In genomic region chr16:89918453-89919347, GRCh38 we compare ENCODE assay signal across 8 cellular contexts. TPM values are rescaled to one million over a fixed set of nuclear protein-coding genes. Genes with fewer than 3 reads are reported as not detected.
DNase-seq lines count a peak whose midpoint lies in the region; ATAC-seq, FAIRE-seq and TF ChIP-seq lines count a peak whose summit lies in the region.

Gene MC1R, plus strand, starts transcription at chr16:89918862. Its CDS starts 397 bp downstream, at chr16:89919259.

- peak; percentile 33 for DNase-seq in G401 (ENCODE audit: low spot score)
- no peak for DNase-seq in esophagus muscularis mucosa (ENCODE audit: extremely low spot score)
- no peak for DNase-seq in osteocyte (ENCODE audit: extremely low spot score, unreplicated experiment)
- no peak for DNase-seq in HTR-8/SVneo (ENCODE audit: insufficient read length, low spot score)
- no peak for DNase-seq in MV-4-11 (lab: John Stamatoyannopoulos, UW)
- no peak for DNase-seq in NK-92 treated with Interleukin-12 subunit alpha and Interleukin-12 subunit beta, amount 100 ng/mL, for 24 hours (lab: John Stamatoyannopoulos, UW)

- TF ChIP-seq EP300 in esophagus muscularis mucosa (IDR thresholded peaks at IDR 0.05) = no peak

- peak within 1 kb of the TSS; percentile 51 for H3K4me3 ChIP-seq in WI38 (ENCODE audit: low read depth, low read length)
- peak within 1 kb of the TSS; percentile 44 to 54 (median 45) for H3K4me3 ChIP-seq in esophagus muscularis mucosa

- H3K9me3 ChIP-seq in esophagus muscularis mucosa = no peaks in the 10 kb centered on the region

- peak; percentile 53 for TF ChIP-seq CTCF in WI38 (IDR thresholded peaks at IDR 0.05; ENCODE audit: low read depth, low read length)
- TF ChIP-seq CTCF in esophagus muscularis mucosa (IDR thresholded peaks at IDR 0.05) = peak; percentile 14 to 35 (median 22)
- TF ChIP-seq CTCF in osteocyte (IDR thresholded peaks at IDR 0.05) = peak; percentile 55

- ATAC-seq in HG03460 (IDR thresholded peaks at IDR 0.05; ENCODE audit: unreplicated experiment) = peak; percentile 20

- H3K27ac Mint-ChIP-seq in osteocyte (ENCODE audit: unreplicated experiment) = peak within 1 kb of the TSS; percentile 74

- no peaks in the 10 kb centered on the region for H3K27me3 Mint-ChIP-seq in osteocyte (ENCODE audit: unreplicated experiment)

- H3K36me3 ChIP-seq in esophagus muscularis mucosa = peaks cover 0 to 2% (median under 1%) of the 10 kb centered on the region in 4 donors

- intact Hi-C loops in esophagus muscularis mucosa (cut with DNase I) = no loop called here

- H3K27me3 ChIP-seq in esophagus muscularis mucosa = peaks cover 0 to 61% (median 4%) of the 10 kb centered on the region in 4 donors

- peak within 1 kb of the TSS; percentile 77 for H3K4me3 Mint-ChIP-seq in osteocyte (ENCODE audit: unreplicated experiment)

- no peak for TF ChIP-seq POLR2A in esophagus muscularis mucosa (IDR thresholded peaks at IDR 0.05; ENCODE audit: low read depth)

- H3K27ac ChIP-seq in esophagus muscularis mucosa (replicated peaks in 1 of 4) = peak within 1 kb of the TSS in 3 of 4 donors; percentile 29 to 55 (median 35)

- H3K4me1 Mint-ChIP-seq in osteocyte (ENCODE audit: unreplicated experiment) = peaks cover 45% of the 10 kb centered on the region

- peaks cover 47 to 63% (median 53%) of the 10 kb centered on the region in 4 donors for H3K4me1 ChIP-seq in esophagus muscularis mucosa

- no peak for FAIRE-seq in HTR-8/SVneo (lab: Jason Lieb, UNC)

- in situ Hi-C loops in G401 (cut with HindIII; ENCODE audit: low sequenced_read_pairs) = no loop called here

- 14% methylated on average over 10 of the region's 23 CpGs for WGBS in esophagus muscularis mucosa

- no peaks in the 10 kb centered on the region for H3K9me3 Mint-ChIP-seq in osteocyte (ENCODE audit: unreplicated experiment)

- no peaks in the 10 kb centered on the region for H3K36me3 Mint-ChIP-seq in osteocyte (ENCODE audit: unreplicated experiment)

RNA-seq across cellular contexts. Expression of gene MC1R, which starts in this region (rescaled TPM):
- total RNA-seq in G401 (2014; rRNA removed; shearing (Covaris generic)) = 17.2 and 20.1 TPM in 2 replicates
- total RNA-seq in esophagus muscularis mucosa (1 to 10 TPM; 2.0 to 5.0 (median 2.9) TPM), osteocyte (6.5 and 6.9 TPM in 2 replicates)
